28 cellular contexts compared by ENCODE assay signal in the genomic region with DNA sequence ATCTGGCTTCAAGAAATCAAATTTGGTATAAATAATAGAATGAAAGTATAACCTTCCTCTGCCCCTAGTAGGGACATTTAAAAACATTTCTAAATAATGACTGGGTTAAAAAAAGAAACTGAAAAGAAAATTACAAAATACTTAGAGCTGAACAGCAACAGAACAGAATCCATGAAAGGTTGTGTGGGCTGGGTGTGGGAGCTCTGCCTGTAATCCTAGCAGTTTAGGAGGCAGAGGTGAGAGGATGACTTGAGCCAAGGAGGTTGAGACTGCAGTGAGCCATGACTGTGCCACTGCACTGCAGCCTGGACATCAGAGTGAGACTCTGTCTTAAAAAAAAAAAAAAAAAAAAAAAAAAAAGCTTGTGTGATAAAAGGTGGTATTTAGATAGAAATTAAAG. TPM values are rescaled to one million over a fixed set of nuclear protein-coding genes. Genes with fewer than 3 reads are reported as not detected.
DNase-seq lines count a peak whose midpoint lies in the region; ATAC-seq, FAIRE-seq and TF ChIP-seq lines count a peak whose summit lies in the region.
"Had no signal": no experiment of that assay in that cellular context is flagged by ENCODE, and none has a peak within 500 bp of the region (broad histone marks: within the 10 kb centered on the region; RNA-seq: fewer than 3 reads in every experiment).

No MANE protein-coding gene starts in this region.

- H3K27me3 Mint-ChIP-seq in neural crest cell (ENCODE audit: low read depth) = no peaks in the 10 kb centered on the region
- H3K27me3 Mint-ChIP-seq: CD4-positive, alpha-beta memory T cell; CD8-positive, alpha-beta memory T cell had no signal

- H3K9me3 Mint-ChIP-seq in neural crest cell = no peaks in the 10 kb centered on the region
- H3K9me3 Mint-ChIP-seq: CD8-positive, alpha-beta memory T cell had no signal

- no peak for DNase-seq in GM12891 (ENCODE audit: insufficient read length, low spot score)
- no peak for DNase-seq in Panc1 (ENCODE audit: low read depth, low spot score)
- no peak for DNase-seq in neural crest cell (ENCODE audit: low read depth, low spot score)
- no peak for DNase-seq in small intestine
- DNase-seq in NCI-H748 (lab: John Stamatoyannopoulos, UW; ENCODE audit: unreplicated experiment) = no peak
- DNase-seq in mucosa of gallbladder (ENCODE audit: low spot score) = no peak
- DNase-seq: 8988T; ACHN; BE2C; C1 segment of cervical spinal cord; CD4-positive, alpha-beta memory T cell; CD4-positive, CD25-positive, alpha-beta regulatory T cell; CD8-positive, alpha-beta memory T cell; COR-L47; DMS 273 treated with DMSO at 0.1 percent for 48 hours; DMS153; DMS53; DMS79; DND-41; EL; GF-D8 had no signal

- H3K36me3 Mint-ChIP-seq in neural crest cell (ENCODE audit: low read depth) = no peaks in the 10 kb centered on the region
- H3K36me3 Mint-ChIP-seq: CD14-positive monocyte; CD4-positive, alpha-beta memory T cell; CD4-positive, CD25-positive, alpha-beta regulatory T cell; CD8-positive, alpha-beta memory T cell had no signal

- no peak for TF ChIP-seq CTCF in HEK293 (tag by site-specific recombination; IDR thresholded peaks at IDR 0.05)
- TF ChIP-seq CTCF in Panc1 (IDR thresholded peaks at IDR 0.05) = no peak
- TF ChIP-seq CTCF in neural crest cell (conservative IDR thresholded peaks at IDR 0.05) = no peak

- TF ChIP-seq POLR2A in GM12891 (IDR thresholded peaks at IDR 0.05; ENCODE audit: low read depth, low read length) = no peak

- POLR2A ChIA-PET in HEK293 (lab: Yijun Ruan, JAX) (interaction anchor here (0.6 kb wide), 3 partner anchors 39 to 805 kb away, joined by 3 to 4 read pairs (median 3); no protein-coding TSS in a partner anchor), Panc1 (lab: Charles Lee) (interaction anchor here (0.6 kb wide), 1 partner anchor 124 kb away, joined by 11 read pairs; no protein-coding TSS in a partner anchor)

- ATAC-seq in Panc1 = no peak
- ATAC-seq in HG02571 (IDR thresholded peaks at IDR 0.05; ENCODE audit: unreplicated experiment) = no peak

- H3K4me1 ChIP-seq in HEK293 (ENCODE audit: control insufficient read depth, insufficient read depth, low read length) = no peaks in the 10 kb centered on the region
- H3K4me1 ChIP-seq in Panc1 (ENCODE audit: control insufficient read depth, insufficient read depth, low read length) = no peaks in the 10 kb centered on the region; the same call in none of the 2 replicates
- no peaks in the 10 kb centered on the region for H3K4me1 ChIP-seq in small intestine (ENCODE audit: control insufficient read depth in 2 of 2, insufficient read depth in 1 of 2, low read depth in 1 of 2, low read length in 1 of 2)
- H3K4me1 ChIP-seq: BE2C, BLaER1 had no signal

- H3K4me1 Mint-ChIP-seq in neural crest cell = no peaks in the 10 kb centered on the region
- H3K4me1 Mint-ChIP-seq: CD14-positive monocyte; CD4-positive, alpha-beta memory T cell; CD4-positive, CD25-positive, alpha-beta regulatory T cell; CD8-positive, alpha-beta memory T cell had no signal

- H3K27me3 ChIP-seq in Panc1 (ENCODE audit: control insufficient read depth, insufficient read depth, low read length) (no peaks in the 10 kb centered on the region), small intestine (ENCODE audit: control insufficient read depth in 2 of 2, insufficient read depth in 2 of 2, low read length in 2 of 2) (no peaks in the 10 kb centered on the region)
- H3K27me3 ChIP-seq: BE2C, BLaER1 had no signal

- in situ Hi-C loops in Panc1 (cut with HindIII; ENCODE audit: low pct_unique_long_range_greater_than_20kb, low sequenced_read_pairs) = no loop called here

- H3K27ac ChIP-seq in HEK293 (ENCODE audit: extremely low read depth, low read depth, low read length) (no peak overlapping the region), Panc1 (ENCODE audit: low read length) (peak overlapping the region; percentile 90), small intestine (ENCODE audit: low read depth in 1 of 2, low read length in 1 of 2) (no peak overlapping the region)
- H3K27ac ChIP-seq: BLaER1 had no signal

- H3K9me3 ChIP-seq in HEK293 (ENCODE audit: control insufficient read depth, insufficient read depth, low read depth, low read length) (no peaks in the 10 kb centered on the region), Panc1 (ENCODE audit: control insufficient read depth, insufficient read depth, low read depth, low read length) (no peaks in the 10 kb centered on the region), small intestine (ENCODE audit: control insufficient read depth, low read depth) (no peaks in the 10 kb centered on the region)
- H3K9me3 ChIP-seq: BE2C, BLaER1 had no signal

- H3K4me3 ChIP-seq in HEK293 (ENCODE audit: low read depth, low read length) (no peak overlapping the region), Panc1 (ENCODE audit: low read depth in 2 of 2, low read length in 2 of 2) (peak overlapping the region in 1 of 2 experiments; percentile 40; a peak in 2 of 4 replicates), small intestine (ENCODE audit: low read depth in 1 of 2, low read length in 2 of 2) (no peak overlapping the region)
- H3K4me3 ChIP-seq: BLaER1 had no signal

- no peaks in the 10 kb centered on the region for H3K36me3 ChIP-seq in HEK293 (ENCODE audit: control insufficient read depth in 2 of 2, insufficient read depth in 1 of 2, low read length in 2 of 2)
- H3K36me3 ChIP-seq in Panc1 (ENCODE audit: control insufficient read depth, insufficient read depth, low read length) = no peaks in the 10 kb centered on the region
- no peaks in the 10 kb centered on the region for H3K36me3 ChIP-seq in small intestine (ENCODE audit: control insufficient read depth in 2 of 2, insufficient read depth in 2 of 2, low read length in 2 of 2)
- H3K36me3 ChIP-seq: BE2C, BLaER1 had no signal

- CTCF ChIA-PET in HEK293 (lab: Yijun Ruan, JAX) = interaction anchor here (0.7 to 1.3 kb wide), 3 partner anchors 13 to 105 kb away, joined by 3 read pairs; no protein-coding TSS in a partner anchor
- CTCF ChIA-PET in Panc1 (lab: Charles Lee) = no interaction called here

- peak; percentile 52 for FAIRE-seq in GM12891 (lab: Jason Lieb, UNC)
- no peak for FAIRE-seq in small intestine (lab: Jason Lieb, UNC)
- FAIRE-seq: A204.1, GM12892, GM19239 had no signal

- peak overlapping the region; percentile 78 for H3K27ac Mint-ChIP-seq in neural crest cell (ENCODE audit: unreplicated experiment)
- H3K27ac Mint-ChIP-seq: CD14-positive monocyte; CD4-positive, CD25-positive, alpha-beta regulatory T cell; CD8-positive, alpha-beta memory T cell had no signal

- H3K4me3 Mint-ChIP-seq in neural crest cell = no peak overlapping the region
- H3K4me3 Mint-ChIP-seq: CD14-positive monocyte; CD4-positive, alpha-beta memory T cell; CD4-positive, CD25-positive, alpha-beta regulatory T cell; CD8-positive, alpha-beta memory T cell had no signal

- intact Hi-C loops in Panc1 (cut with micrococcal nuclease; ENCODE audit: unreplicated experiment) = loop anchor here (10.0 kb wide), 1 partner anchor 52 kb away; no protein-coding TSS in a partner anchor

- no TSS peak for BruUV-seq in Panc1 (replicated peaks; lab: Mats Ljungman, UMichigan)

TF ChIP-seq in GM12891, 5 proteins besides CTCF, POLR2A, EP300 and RAD21:
- TF ChIP-seq TAF1 (IDR thresholded peaks at IDR 0.05; ENCODE audit: low read depth, low read length) (no peak), SPI1 (IDR thresholded peaks at IDR 0.05; ENCODE audit: low read depth, low read length) (no peak)

TF ChIP-seq in HEK293, 187 proteins besides CTCF, POLR2A, EP300 and RAD21:
- TF ChIP-seq HOXA7 (CRISPR knock-in tag; IDR thresholded peaks at IDR 0.05; ENCODE audit: borderline replicate concordance) (no peak), ZNF837 (tag by site-specific recombination; IDR thresholded peaks at IDR 0.05) (no peak), EGR2 (tag by site-specific recombination; IDR thresholded peaks at IDR 0.05; ENCODE audit: low read depth) (peak; percentile 60), ZFHX2 (tag by site-specific recombination; conservative IDR thresholded peaks at IDR 0.05) (peak; percentile 66)
- TF ChIP-seq, protein P1, sequence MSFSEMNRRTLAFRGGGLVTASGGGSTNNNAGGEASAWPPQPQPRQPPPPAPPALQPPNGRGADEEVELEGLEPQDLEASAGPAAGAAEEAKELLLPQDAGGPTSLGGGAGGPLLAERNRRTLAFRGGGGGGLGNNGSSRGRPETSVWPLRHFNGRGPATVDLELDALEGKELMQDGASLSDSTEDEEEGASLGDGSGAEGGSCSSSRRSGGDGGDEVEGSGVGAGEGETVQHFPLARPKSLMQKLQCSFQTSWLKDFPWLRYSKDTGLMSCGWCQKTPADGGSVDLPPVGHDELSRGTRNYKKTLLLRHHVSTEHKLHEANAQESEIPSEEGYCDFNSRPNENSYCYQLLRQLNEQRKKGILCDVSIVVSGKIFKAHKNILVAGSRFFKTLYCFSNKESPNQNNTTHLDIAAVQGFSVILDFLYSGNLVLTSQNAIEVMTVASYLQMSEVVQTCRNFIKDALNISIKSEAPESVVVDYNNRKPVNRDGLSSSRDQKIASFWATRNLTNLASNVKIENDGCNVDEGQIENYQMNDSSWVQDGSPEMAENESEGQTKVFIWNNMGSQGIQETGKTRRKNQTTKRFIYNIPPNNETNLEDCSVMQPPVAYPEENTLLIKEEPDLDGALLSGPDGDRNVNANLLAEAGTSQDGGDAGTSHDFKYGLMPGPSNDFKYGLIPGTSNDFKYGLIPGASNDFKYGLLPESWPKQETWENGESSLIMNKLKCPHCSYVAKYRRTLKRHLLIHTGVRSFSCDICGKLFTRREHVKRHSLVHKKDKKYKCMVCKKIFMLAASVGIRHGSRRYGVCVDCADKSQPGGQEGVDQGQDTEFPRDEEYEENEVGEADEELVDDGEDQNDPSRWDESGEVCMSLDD (tag by site-specific recombination; IDR thresholded peaks at IDR 0.05) = no peak

RNA-seq across cellular contexts. Expression of gene ZFX, which starts 12.3 kb away (rescaled TPM):
- 7.7 TPM for polyA plus RNA-seq in GM12891 (2012; ENCODE audit: low read depth, missing spikeins)
- 38.7 TPM for total RNA-seq in Panc1 (2021; ENCODE audit: unreplicated experiment)
- polyA plus RNA-seq in Panc1 (2012; ENCODE audit: insufficient read length) = 8.8 TPM
- total RNA-seq in neural crest cell = 83.6 and 88.4 TPM in 2 replicates
- polyA plus RNA-seq in small intestine = 1 to 10 TPM; 5.8 to 6.8 (median 6.6) TPM
- 66.4 TPM for total RNA-seq in mucosa of gallbladder
